In the genomic region with DNA sequence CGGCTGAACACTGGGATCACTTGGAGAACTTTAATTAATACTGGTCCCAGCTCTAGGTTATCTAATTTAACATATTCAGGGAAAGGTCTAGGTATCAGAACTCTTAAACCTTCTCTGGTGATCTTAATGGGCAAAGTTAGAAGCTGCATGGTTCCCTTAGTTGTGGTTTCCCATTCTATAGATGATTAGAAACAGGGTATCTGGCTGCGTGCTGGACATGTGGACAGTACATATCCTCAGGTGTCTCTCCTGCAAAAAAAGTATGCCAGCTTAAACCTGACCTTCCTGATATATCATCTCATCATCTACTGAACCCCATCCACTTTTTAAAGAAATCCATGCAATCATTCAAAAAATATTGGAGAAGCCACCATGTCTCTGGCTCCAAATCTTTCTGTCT, we compare ENCODE assay signal across 27 cellular contexts.
"Had no signal": no experiment of that assay in that cellular context is flagged by ENCODE, and none has a peak within 500 bp of the region (broad histone marks: within the 10 kb centered on the region; RNA-seq: fewer than 3 reads in every experiment).

No MANE protein-coding gene starts in this region.

- H3K27me3 ChIP-seq: body of pancreas, esophagus muscularis mucosa, foreskin keratinocyte, gastrocnemius medialis, heart left ventricle had no signal

- H3K36me3 Mint-ChIP-seq: activated naive CD8-positive, alpha-beta T cell had no signal

- H3K4me1 ChIP-seq: body of pancreas, foreskin keratinocyte, heart left ventricle had no signal

- H3K27ac ChIP-seq: body of pancreas, esophagus muscularis mucosa, foreskin keratinocyte, gastrocnemius medialis, heart left ventricle had no signal

- H3K36me3 ChIP-seq: esophagus muscularis mucosa, gastrocnemius medialis, heart left ventricle had no signal

- H3K4me3 ChIP-seq: body of pancreas, esophagus muscularis mucosa, gastrocnemius medialis, heart left ventricle had no signal

- H3K9me3 Mint-ChIP-seq: activated CD8-positive, alpha-beta T cell treated with anti-CD3 and anti-CD28 coated beads for 36 hours; activated T-cell treated with anti-CD3 and anti-CD28 coated beads, Interleukin-2, amount 50 U/mL, for 4 hours; activated T-helper 17 cell treated with anti-CD3 and anti-CD28 coated beads, Interleukin-2, amount 50 U/mL, for 72 hours had no signal

- H3K27me3 Mint-ChIP-seq: activated CD8-positive, alpha-beta T cell treated with anti-CD3 and anti-CD28 coated beads for 36 hours; activated naive CD8-positive, alpha-beta T cell; effector memory CD8-positive, alpha-beta T cell had no signal

- H3K4me3 Mint-ChIP-seq: activated CD8-positive, alpha-beta T cell treated with anti-CD3 and anti-CD28 coated beads for 36 hours; activated naive CD8-positive, alpha-beta T cell; activated T-cell treated with anti-CD3 and anti-CD28 coated beads, Interleukin-2, amount 50 U/mL, for 4 hours; activated T-helper 17 cell treated with anti-CD3 and anti-CD28 coated beads, Interleukin-2, amount 50 U/mL, for 72 hours; effector memory CD8-positive, alpha-beta T cell had no signal

- H3K27ac Mint-ChIP-seq: activated CD8-positive, alpha-beta T cell treated with anti-CD3 and anti-CD28 coated beads for 36 hours; activated naive CD8-positive, alpha-beta T cell; activated T-helper 17 cell treated with anti-CD3 and anti-CD28 coated beads, Interleukin-2, amount 50 U/mL, for 72 hours; effector memory CD8-positive, alpha-beta T cell had no signal

- H3K9me3 ChIP-seq: body of pancreas, esophagus muscularis mucosa, gastrocnemius medialis had no signal

- DNase-seq: activated CD4-positive, alpha-beta T cell treated with anti-CD3 and anti-CD28 coated beads for 1 hour; activated CD4-positive, alpha-beta T cell treated with anti-CD3 and anti-CD28 coated beads for 4 hours; activated CD4-positive, alpha-beta T cell treated with anti-CD3 and anti-CD28 coated beads, Interleukin-2, amount 50 U/mL, for 1 hour; activated CD4-positive, alpha-beta T cell treated with anti-CD3 and anti-CD28 coated beads, Interleukin-2, amount 50 U/mL, for 48 hours; activated CD8-positive, alpha-beta memory T cell treated with anti-CD3 and anti-CD28 coated beads for 24 hours; activated CD8-positive, alpha-beta T cell treated with anti-CD3 and anti-CD28 coated beads for 36 hours; activated effector memory CD4-positive, alpha-beta T cell treated with Interleukin-2 at 50 U/mL for 16 hours; activated gamma-delta T cell treated with Interleukin-2 at 50 U/mL for 16 hours; activated naive CD4-positive, alpha-beta T cell treated with anti-CD3 and anti-CD28 coated beads, Interleukin-2, amount 50 U/mL, for 16 hours; activated naive CD4-positive, alpha-beta T cell treated with Interleukin-2 at 50 U/mL for 16 hours; activated T-cell treated with anti-CD3 and anti-CD28 coated beads, Interleukin-2, amount 50 U/mL, for 4 hours; amniotic stem cell; anterior cingulate cortex; body of pancreas; caudate nucleus; cortex of kidney; effector CD4-positive, alpha-beta T cell; effector memory CD8-positive, alpha-beta T cell; erythroblast; foreskin keratinocyte; gastrocnemius medialis; glutamatergic neuron; heart left ventricle; T-helper 2 cell had no signal

- H3K4me1 Mint-ChIP-seq: activated T-helper 17 cell treated with anti-CD3 and anti-CD28 coated beads, Interleukin-2, amount 50 U/mL, for 72 hours had no signal
